2 cellular contexts compared by ENCODE assay signal in the genomic region with DNA sequence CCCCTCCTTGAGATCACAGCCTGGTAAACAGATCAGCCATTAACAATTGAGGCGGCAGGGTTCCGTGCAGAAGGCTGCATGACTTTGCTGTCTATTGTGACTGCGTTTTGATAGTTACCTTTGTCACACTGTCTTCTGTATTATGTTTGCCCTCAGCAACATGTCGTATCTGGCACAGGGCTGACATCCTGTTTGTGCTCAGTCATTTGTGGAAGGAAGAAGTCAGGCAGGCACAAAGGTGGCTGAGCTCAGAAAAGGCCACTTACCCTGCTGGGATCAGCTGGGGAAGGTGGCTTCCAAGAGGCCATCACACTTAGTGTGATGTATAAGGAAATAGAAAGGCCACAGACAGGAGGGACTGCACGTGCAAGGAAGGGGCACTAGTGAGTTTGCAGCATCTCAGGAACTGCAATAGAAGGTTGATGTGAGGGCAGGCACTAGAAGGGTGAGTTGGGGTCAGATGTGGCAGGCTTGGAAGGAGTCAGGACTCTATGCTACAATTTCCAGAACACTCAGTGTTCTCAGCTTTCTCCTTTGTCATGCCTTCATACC.
A peak's percentile ranks its signal among the peaks of the same experiment; 100 is the strongest.
TF ChIP-seq lines count a peak whose summit lies in the region.

No MANE protein-coding gene starts in this region.

TF ChIP-seq in liver, 16 proteins besides CTCF, POLR2A, EP300 and RAD21:
- no peak for TF ChIP-seq HNF4G (IDR thresholded peaks at IDR 0.05)
- TF ChIP-seq RXRA (IDR thresholded peaks at IDR 0.05), result peak in 1 of 2 donors; percentile 48
- no peak for TF ChIP-seq EGR1 (IDR thresholded peaks at IDR 0.05; ENCODE audit: low read depth in 2 of 2)
- no peak for TF ChIP-seq GABPA (IDR thresholded peaks at IDR 0.05 in 1 of 2, conservative IDR thresholded peaks at IDR 0.05 in 1 of 2)
- TF ChIP-seq HNF4A (conservative IDR thresholded peaks at IDR 0.05), result no peak
- TF ChIP-seq ATF3 (IDR thresholded peaks at IDR 0.05), result no peak
- TF ChIP-seq FOXA2 (IDR thresholded peaks at IDR 0.05), result no peak
- peak; percentile 47 for TF ChIP-seq YY1 (IDR thresholded peaks at IDR 0.05)
- no peak for TF ChIP-seq MAX (IDR thresholded peaks at IDR 0.05)
- no peak for TF ChIP-seq TAF1 (conservative IDR thresholded peaks at IDR 0.05)
- peak; percentile 57 for TF ChIP-seq NR2F2 (IDR thresholded peaks at IDR 0.05)
- TF ChIP-seq REST (IDR thresholded peaks at IDR 0.05), result no peak
- no peak for TF ChIP-seq JUND (IDR thresholded peaks at IDR 0.05)
- no peak for TF ChIP-seq FOXA1 (IDR thresholded peaks at IDR 0.05)
- TF ChIP-seq ZBTB33 (IDR thresholded peaks at IDR 0.05), result no peak
- TF ChIP-seq SP1 (IDR thresholded peaks at IDR 0.05), result peak; percentile 24
TF ChIP-seq in liver: peak in this region for 4.

TF ChIP-seq in HepG2, 621 proteins besides CTCF, POLR2A, EP300 and RAD21:
- TF ChIP-seq PHF8 (CRISPR knock-in tag; IDR thresholded peaks at IDR 0.05) (no peak), CSRNP1 (CRISPR knock-in tag; IDR thresholded peaks at IDR 0.05) (no peak), ZFAT (CRISPR knock-in tag; conservative IDR thresholded peaks at IDR 0.05) (no peak)
